Comparison of ENCODE assay signal across 28 cellular contexts in the genomic region with DNA sequence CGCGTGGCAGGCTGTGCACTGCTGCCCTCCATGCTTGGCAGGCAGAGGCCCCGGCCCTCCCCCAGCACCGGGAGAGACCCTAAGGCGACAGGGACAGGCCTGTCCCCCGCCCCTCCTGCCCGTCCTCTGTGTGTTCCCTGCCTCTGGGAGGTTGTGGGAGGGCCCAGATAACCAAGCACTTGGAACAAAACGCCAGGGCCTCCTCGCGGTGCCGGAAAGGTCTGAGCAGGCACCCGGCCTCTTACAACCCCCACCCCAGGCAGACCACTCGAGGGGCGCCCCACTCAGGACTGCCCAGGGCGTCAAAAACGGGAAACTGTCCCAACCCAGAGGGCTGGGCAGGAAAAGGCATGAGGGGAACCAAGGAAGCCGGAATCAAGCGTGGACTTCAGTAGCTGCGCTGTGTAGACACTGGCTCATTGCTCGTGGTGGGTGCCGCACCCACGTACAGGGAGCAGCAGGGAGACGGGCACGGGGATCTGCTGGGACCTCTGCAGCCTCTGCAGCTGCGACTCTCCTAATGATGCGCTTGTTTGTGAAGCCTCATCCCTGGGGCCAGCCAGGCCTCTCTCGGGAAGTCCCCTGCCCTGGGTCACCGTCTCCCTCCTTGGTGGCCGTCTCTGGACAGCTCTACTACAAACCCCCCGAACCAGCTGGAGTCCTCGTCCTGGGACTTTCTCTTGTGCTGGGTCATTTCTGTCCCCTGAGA. TPM values are rescaled to one million over a fixed set of nuclear protein-coding genes. Genes with fewer than 3 reads are reported as not detected.
"Had no signal": no experiment of that assay in that cellular context is flagged by ENCODE, and none has a peak within 500 bp of the region (broad histone marks: within the 10 kb centered on the region; RNA-seq: fewer than 3 reads in every experiment).

No MANE protein-coding gene starts in this region.

- H3K27ac Mint-ChIP-seq: activated CD4-positive, alpha-beta T cell treated with anti-CD3 and anti-CD28 coated beads, Interleukin-2, amount 10 ng/mL, durations not matched to agents 24 days and 14 days; activated CD8-positive, alpha-beta memory T cell treated with anti-CD3 and anti-CD28 coated beads, Interleukin-2, amount 10 ng/mL, durations not matched to agents 7 days and 5 days; activated naive CD4-positive, alpha-beta T cell treated with anti-CD3 and anti-CD28 coated beads, Interleukin-2, amount 50 U/mL, for 72 hours; activated naive CD8-positive, alpha-beta T cell treated with anti-CD3 and anti-CD28 coated beads, Interleukin-2, amount 50 U/mL, for 24 hours; activated T-cell treated with anti-CD3 and anti-CD28 coated beads, Interleukin-2, amount 50 U/mL, for 24 hours; T-helper 1 cell treated with Interleukin-12 subunit alpha and Interleukin-12 subunit beta and Interleukin-4 antibody, amounts not matched to agents 30 μg/mL and 1 μg/mL, for 36 hours; WTC11 had no signal

- H3K27me3 ChIP-seq: ascending aorta, body of pancreas had no signal

- H3K4me3 ChIP-seq: ascending aorta, body of pancreas, K562 had no signal

- DNase-seq: activated CD4-positive, alpha-beta T cell treated with anti-CD3 and anti-CD28 coated beads for 1 hour; activated CD4-positive, alpha-beta T cell treated with anti-CD3 and anti-CD28 coated beads, Interleukin-2, amount 10 ng/mL, durations not matched to agents 24 days and 14 days; activated CD4-positive, alpha-beta T cell treated with anti-CD3 and anti-CD28 coated beads, Interleukin-2, amount 50 U/mL, for 48 hours; activated CD8-positive, alpha-beta memory T cell treated with anti-CD3 and anti-CD28 coated beads, Interleukin-2, amount 10 ng/mL, durations not matched to agents 7 days and 5 days; activated effector memory CD4-positive, alpha-beta T cell treated with anti-CD3 and anti-CD28 coated beads, Interleukin-2, amount 50 U/mL, for 16 hours; activated naive CD4-positive, alpha-beta T cell treated with Interleukin-2 at 50 U/mL for 16 hours; activated naive CD8-positive, alpha-beta T cell treated with anti-CD3 and anti-CD28 coated beads, Interleukin-2, amount 50 U/mL, for 24 hours; activated T-cell treated with anti-CD3 and anti-CD28 coated beads, Interleukin-2, amount 50 U/mL, for 24 hours; amniotic stem cell; Karpas-422; MM.1S; NCI-H1105 treated with DMSO at 0.1 percent for 48 hours; NCI-H1436 treated with DMSO at 0.1 percent for 48 hours; NCI-H187; NCI-H2081; NCI-H510A treated with DMSO at 0.1 percent for 48 hours; NCI-H69; NK-92 treated with Interleukin-12 subunit alpha and Interleukin-12 subunit beta, amount 100 ng/mL, for 24 hours; OCI-M1; RPMI8226; SHP77 treated with DMSO at 0.1 percent for 48 hours had no signal

- H3K4me3 Mint-ChIP-seq: activated CD4-positive, alpha-beta T cell treated with anti-CD3 and anti-CD28 coated beads, Interleukin-2, amount 10 ng/mL, durations not matched to agents 24 days and 14 days; activated CD8-positive, alpha-beta memory T cell treated with anti-CD3 and anti-CD28 coated beads, Interleukin-2, amount 10 ng/mL, durations not matched to agents 7 days and 5 days; activated naive CD8-positive, alpha-beta T cell treated with anti-CD3 and anti-CD28 coated beads, Interleukin-2, amount 50 U/mL, for 24 hours; activated T-cell treated with anti-CD3 and anti-CD28 coated beads, Interleukin-2, amount 50 U/mL, for 24 hours; T-helper 1 cell treated with Interleukin-12 subunit alpha and Interleukin-12 subunit beta and Interleukin-4 antibody, amounts not matched to agents 30 μg/mL and 1 μg/mL, for 36 hours; WTC11 had no signal

- H3K4me1 ChIP-seq: ascending aorta, body of pancreas had no signal

- H3K9me3 ChIP-seq: ascending aorta, body of pancreas had no signal

- H3K36me3 Mint-ChIP-seq: activated CD8-positive, alpha-beta memory T cell treated with anti-CD3 and anti-CD28 coated beads, Interleukin-2, amount 10 ng/mL, durations not matched to agents 7 days and 5 days; activated naive CD4-positive, alpha-beta T cell treated with anti-CD3 and anti-CD28 coated beads, Interleukin-2, amount 50 U/mL, for 72 hours had no signal

- H3K9me3 Mint-ChIP-seq: activated CD4-positive, alpha-beta T cell treated with anti-CD3 and anti-CD28 coated beads, Interleukin-2, amount 10 ng/mL, durations not matched to agents 24 days and 14 days; activated naive CD4-positive, alpha-beta T cell treated with anti-CD3 and anti-CD28 coated beads, Interleukin-2, amount 50 U/mL, for 72 hours; activated naive CD8-positive, alpha-beta T cell treated with anti-CD3 and anti-CD28 coated beads, Interleukin-2, amount 50 U/mL, for 24 hours; activated T-cell treated with anti-CD3 and anti-CD28 coated beads, Interleukin-2, amount 50 U/mL, for 24 hours; T-helper 1 cell treated with Interleukin-12 subunit alpha and Interleukin-12 subunit beta and Interleukin-4 antibody, amounts not matched to agents 30 μg/mL and 1 μg/mL, for 36 hours; WTC11 had no signal

- H3K4me1 Mint-ChIP-seq: activated CD4-positive, alpha-beta T cell treated with anti-CD3 and anti-CD28 coated beads, Interleukin-2, amount 10 ng/mL, durations not matched to agents 24 days and 14 days; activated naive CD8-positive, alpha-beta T cell treated with anti-CD3 and anti-CD28 coated beads, Interleukin-2, amount 50 U/mL, for 24 hours had no signal

- H3K27me3 Mint-ChIP-seq: activated CD4-positive, alpha-beta T cell treated with anti-CD3 and anti-CD28 coated beads, Interleukin-2, amount 10 ng/mL, durations not matched to agents 24 days and 14 days; activated CD8-positive, alpha-beta memory T cell treated with anti-CD3 and anti-CD28 coated beads, Interleukin-2, amount 10 ng/mL, durations not matched to agents 7 days and 5 days; activated naive CD8-positive, alpha-beta T cell treated with anti-CD3 and anti-CD28 coated beads, Interleukin-2, amount 50 U/mL, for 24 hours; activated T-cell treated with anti-CD3 and anti-CD28 coated beads, Interleukin-2, amount 50 U/mL, for 24 hours had no signal

- H3K27ac ChIP-seq: ascending aorta, body of pancreas had no signal

RNA-seq across cellular contexts. Expression of a gene that starts 21.7 kb away (rescaled TPM):
- total RNA-seq: SK-MEL-5 had no signal
